ENCODE assay signal across 16 cellular contexts in the genomic region with DNA sequence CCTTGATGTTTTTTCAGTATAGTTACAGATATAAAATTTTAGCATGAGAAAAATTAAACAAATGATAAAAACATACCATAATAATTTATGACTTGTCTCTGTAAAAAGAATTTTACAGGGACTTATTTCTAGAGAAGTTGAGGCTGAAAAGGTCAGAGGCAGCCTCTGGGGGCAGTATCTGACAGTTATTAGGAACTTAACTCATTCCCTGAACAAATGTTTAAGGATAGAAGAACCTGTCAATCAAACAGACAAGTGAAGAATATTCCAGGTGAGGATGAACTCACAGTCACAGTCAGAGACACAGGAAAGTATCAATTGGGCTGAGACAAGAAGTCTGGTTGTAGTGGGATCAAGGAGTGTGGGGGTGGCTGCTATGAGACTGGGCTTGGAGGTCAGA. TPM values are rescaled to one million over a fixed set of nuclear protein-coding genes. Genes with fewer than 3 reads are reported as not detected.
DNase-seq lines count a peak whose midpoint lies in the region; ATAC-seq and TF ChIP-seq lines count a peak whose summit lies in the region.
"Had no signal": no experiment of that assay in that cellular context is flagged by ENCODE, and none has a peak within 500 bp of the region (broad histone marks: within the 10 kb centered on the region; RNA-seq: fewer than 3 reads in every experiment).

No MANE protein-coding gene starts in this region.

- peak; percentile 23; the same call in 1 of the 2 replicates for TF ChIP-seq RAD21 in Ishikawa (IDR thresholded peaks at IDR 0.05; ENCODE audit: low read depth)

- no peaks in the 10 kb centered on the region for H3K36me3 Mint-ChIP-seq in osteocyte (ENCODE audit: unreplicated experiment)
- H3K36me3 Mint-ChIP-seq: activated CD4-positive, alpha-beta memory T cell treated with anti-CD3 and anti-CD28 coated beads for 36 hours had no signal

- H3K9me3 Mint-ChIP-seq in osteocyte (ENCODE audit: unreplicated experiment) = no peaks in the 10 kb centered on the region
- H3K9me3 Mint-ChIP-seq: activated CD4-positive, alpha-beta memory T cell treated with anti-CD3 and anti-CD28 coated beads for 36 hours had no signal

- TF ChIP-seq CTCF in astrocyte of the cerebellum (IDR thresholded peaks at IDR 0.05; ENCODE audit: low read depth, low read length, missing control alignments) (peak; percentile 1), osteocyte (IDR thresholded peaks at IDR 0.05) (peak; percentile 32)

- H3K4me3 ChIP-seq in astrocyte of the cerebellum (ENCODE audit: low read depth, low read length) = no peak overlapping the region
- H3K4me3 ChIP-seq: mucosa of descending colon, sigmoid colon had no signal

- no peak for TF ChIP-seq EP300 in Ishikawa (IDR thresholded peaks at IDR 0.05; ENCODE audit: borderline replicate concordance)

- no peak overlapping the region for H3K27ac Mint-ChIP-seq in osteocyte (ENCODE audit: unreplicated experiment)
- H3K27ac Mint-ChIP-seq: activated CD4-positive, alpha-beta memory T cell treated with anti-CD3 and anti-CD28 coated beads for 36 hours had no signal

- in situ Hi-C loops in astrocyte of the cerebellum (cut with HindIII; ENCODE audit: low sequenced_read_pairs) = no loop called here

- no peak overlapping the region for H3K4me3 Mint-ChIP-seq in osteocyte (ENCODE audit: unreplicated experiment)
- H3K4me3 Mint-ChIP-seq: activated CD4-positive, alpha-beta memory T cell treated with anti-CD3 and anti-CD28 coated beads for 36 hours had no signal

- no peaks in the 10 kb centered on the region for H3K27me3 Mint-ChIP-seq in osteocyte (ENCODE audit: unreplicated experiment)

- no peaks in the 10 kb centered on the region for H3K4me1 Mint-ChIP-seq in osteocyte (ENCODE audit: unreplicated experiment)

- ATAC-seq in GM18511 (IDR thresholded peaks at IDR 0.05; ENCODE audit: unreplicated experiment) = no peak
- ATAC-seq in HG02852 (IDR thresholded peaks at IDR 0.05; ENCODE audit: unreplicated experiment) = no peak
- ATAC-seq: mucosa of descending colon had no signal

- DNase-seq in ELR (ENCODE audit: low read depth) (peak; percentile 28), astrocyte of the cerebellum (ENCODE audit: low read depth) (no peak), osteocyte (ENCODE audit: extremely low spot score, unreplicated experiment) (no peak), DMS79 (lab: John Stamatoyannopoulos, UW) (no peak)
- DNase-seq: activated CD4-positive, alpha-beta memory T cell treated with anti-CD3 and anti-CD28 coated beads for 36 hours; activated effector memory CD4-positive, alpha-beta T cell treated with anti-CD3 and anti-CD28 coated beads, Interleukin-2, amount 50 U/mL, for 16 hours; central memory CD4-positive, alpha-beta T cell; erythroblast; GDM1; mucosa of descending colon; NCI-H1092 treated with DMSO at 0.1 percent for 48 hours; sigmoid colon; T-helper 2 cell had no signal

TF ChIP-seq in Ishikawa, 13 proteins besides CTCF, POLR2A, EP300 and RAD21:
- TF ChIP-seq TCF12 (IDR thresholded peaks at IDR 0.05; ENCODE audit: low read depth) = no peak
- TF ChIP-seq, protein P1, sequence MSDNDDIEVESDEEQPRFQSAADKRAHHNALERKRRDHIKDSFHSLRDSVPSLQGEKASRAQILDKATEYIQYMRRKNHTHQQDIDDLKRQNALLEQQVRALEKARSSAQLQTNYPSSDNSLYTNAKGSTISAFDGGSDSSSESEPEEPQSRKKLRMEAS (IDR thresholded peaks at IDR 0.05) = no peak
- TF ChIP-seq, protein P2, sequence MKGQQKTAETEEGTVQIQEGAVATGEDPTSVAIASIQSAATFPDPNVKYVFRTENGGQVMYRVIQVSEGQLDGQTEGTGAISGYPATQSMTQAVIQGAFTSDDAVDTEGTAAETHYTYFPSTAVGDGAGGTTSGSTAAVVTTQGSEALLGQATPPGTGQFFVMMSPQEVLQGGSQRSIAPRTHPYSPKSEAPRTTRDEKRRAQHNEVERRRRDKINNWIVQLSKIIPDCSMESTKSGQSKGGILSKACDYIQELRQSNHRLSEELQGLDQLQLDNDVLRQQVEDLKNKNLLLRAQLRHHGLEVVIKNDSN (IDR thresholded peaks at IDR 0.05) = no peak
- no peak for TF ChIP-seq ZBTB7A (IDR thresholded peaks at IDR 0.05; ENCODE audit: low read depth)
- no peak for TF ChIP-seq EGR1 (IDR thresholded peaks at IDR 0.05)
- no peak for TF ChIP-seq NFIC (IDR thresholded peaks at IDR 0.05)
- no peak for TF ChIP-seq YY1 (IDR thresholded peaks at IDR 0.05; ENCODE audit: low read depth)
- no peak for TF ChIP-seq TEAD4 (IDR thresholded peaks at IDR 0.05)
TF ChIP-seq in Ishikawa: peak in this region for 0.

RNA-seq across cellular contexts. Expression of gene MYLK, which starts 7.3 kb away (rescaled TPM):
- total RNA-seq in osteocyte = 24.3 and 30.7 TPM in 2 replicates
